ENCODE assay signal across 1 cellular context in genomic region chr16:84730406-84731106, GRCh38.
TF ChIP-seq lines count a peak whose summit lies in the region.

No MANE protein-coding gene starts in this region.

TF ChIP-seq in GM12878, 131 proteins besides CTCF, POLR2A, EP300 and RAD21 (continued from another document and continues in another):
- TF ChIP-seq, protein P1, sequence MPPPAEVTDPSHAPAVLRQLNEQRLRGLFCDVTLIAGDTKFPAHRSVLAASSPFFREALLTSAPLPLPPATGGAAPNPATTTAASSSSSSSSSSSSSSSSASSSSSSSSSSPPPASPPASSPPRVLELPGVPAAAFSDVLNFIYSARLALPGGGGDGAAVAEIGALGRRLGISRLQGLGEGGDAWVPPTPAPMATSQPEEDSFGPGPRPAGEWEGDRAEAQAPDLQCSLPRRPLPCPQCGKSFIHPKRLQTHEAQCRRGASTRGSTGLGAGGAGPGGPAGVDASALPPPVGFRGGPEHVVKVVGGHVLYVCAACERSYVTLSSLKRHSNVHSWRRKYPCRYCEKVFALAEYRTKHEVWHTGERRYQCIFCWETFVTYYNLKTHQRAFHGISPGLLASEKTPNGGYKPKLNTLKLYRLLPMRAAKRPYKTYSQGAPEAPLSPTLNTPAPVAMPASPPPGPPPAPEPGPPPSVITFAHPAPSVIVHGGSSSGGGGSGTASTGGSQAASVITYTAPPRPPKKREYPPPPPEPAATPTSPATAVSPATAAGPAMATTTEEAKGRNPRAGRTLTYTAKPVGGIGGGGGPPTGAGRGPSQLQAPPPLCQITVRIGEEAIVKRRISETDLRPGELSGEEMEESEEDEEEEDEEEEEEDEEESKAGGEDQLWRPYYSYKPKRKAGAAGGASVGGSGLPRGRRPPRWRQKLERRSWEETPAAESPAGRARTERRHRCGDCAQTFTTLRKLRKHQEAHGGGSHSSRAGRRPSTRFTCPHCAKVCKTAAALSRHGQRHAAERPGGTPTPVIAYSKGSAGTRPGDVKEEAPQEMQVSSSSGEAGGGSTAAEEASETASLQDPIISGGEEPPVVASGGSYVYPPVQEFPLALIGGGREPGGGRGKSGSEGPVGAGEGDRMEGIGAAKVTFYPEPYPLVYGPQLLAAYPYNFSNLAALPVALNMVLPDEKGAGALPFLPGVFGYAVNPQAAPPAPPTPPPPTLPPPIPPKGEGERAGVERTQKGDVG (CRISPR knock-in tag; IDR thresholded peaks at IDR 0.05) = no peak
- TF ChIP-seq, protein P2, sequence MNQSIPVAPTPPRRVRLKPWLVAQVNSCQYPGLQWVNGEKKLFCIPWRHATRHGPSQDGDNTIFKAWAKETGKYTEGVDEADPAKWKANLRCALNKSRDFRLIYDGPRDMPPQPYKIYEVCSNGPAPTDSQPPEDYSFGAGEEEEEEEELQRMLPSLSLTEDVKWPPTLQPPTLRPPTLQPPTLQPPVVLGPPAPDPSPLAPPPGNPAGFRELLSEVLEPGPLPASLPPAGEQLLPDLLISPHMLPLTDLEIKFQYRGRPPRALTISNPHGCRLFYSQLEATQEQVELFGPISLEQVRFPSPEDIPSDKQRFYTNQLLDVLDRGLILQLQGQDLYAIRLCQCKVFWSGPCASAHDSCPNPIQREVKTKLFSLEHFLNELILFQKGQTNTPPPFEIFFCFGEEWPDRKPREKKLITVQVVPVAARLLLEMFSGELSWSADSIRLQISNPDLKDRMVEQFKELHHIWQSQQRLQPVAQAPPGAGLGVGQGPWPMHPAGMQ (IDR thresholded peaks at IDR 0.05; ENCODE audit: borderline replicate concordance) = no peak
- peak; percentile 92 to 93 for TF ChIP-seq IKZF2 (IDR thresholded peaks at IDR 0.05)
- TF ChIP-seq HCFC1 (IDR thresholded peaks at IDR 0.05; ENCODE audit: low read length) = no peak
- peak; percentile 64; the same call in 1 of the 2 replicates for TF ChIP-seq PAX8 (IDR thresholded peaks at IDR 0.05)
- TF ChIP-seq POU2F2 (IDR thresholded peaks at IDR 0.05; ENCODE audit: borderline replicate concordance, low read depth, low read length) = no peak
- no peak for TF ChIP-seq CBFB (IDR thresholded peaks at IDR 0.05; ENCODE audit: low read depth)
- TF ChIP-seq RUNX3 (IDR thresholded peaks at IDR 0.05; ENCODE audit: low read length) = peak; percentile 65
- TF ChIP-seq MTA3 (IDR thresholded peaks at IDR 0.05; ENCODE audit: borderline replicate concordance, low read length) = 0 out of 2 replicates have a peak, but pooled peaks have one; percentile 39
- TF ChIP-seq ZNF622 (IDR thresholded peaks at IDR 0.05) = no peak
- no peak for TF ChIP-seq RBBP5 (conservative IDR thresholded peaks at IDR 0.05)
- peak; percentile 26; the same call in 1 of the 2 replicates for TF ChIP-seq ATF2 (IDR thresholded peaks at IDR 0.05; ENCODE audit: low read length)
- 0 out of 2 replicates have a peak, but pooled peaks have one; percentile 32 for TF ChIP-seq ATF7 (IDR thresholded peaks at IDR 0.05; ENCODE audit: low read depth)
- TF ChIP-seq ZZZ3 (IDR thresholded peaks at IDR 0.05; ENCODE audit: control insufficient read depth, insufficient read length, low read depth) = no peak
- TF ChIP-seq SIN3A (IDR thresholded peaks at IDR 0.05; ENCODE audit: low read depth, low read length) = no peak
- no peak for TF ChIP-seq HDAC6 (IDR thresholded peaks at IDR 0.05; ENCODE audit: unreplicated experiment)
- TF ChIP-seq MYC (IDR thresholded peaks at IDR 0.05; ENCODE audit: insufficient read depth, insufficient read length, insufficient replicate concordance, low read length, severe bottlenecking) = no peak
- TF ChIP-seq SMAD1 (IDR thresholded peaks at IDR 0.05; ENCODE audit: low read depth, partially characterized antibody) = no peak
- no peak for TF ChIP-seq PBX3 (IDR thresholded peaks at IDR 0.05; ENCODE audit: insufficient replicate concordance, low read depth, low read length)
- TF ChIP-seq TCF3 (IDR thresholded peaks at IDR 0.05; ENCODE audit: borderline replicate concordance, insufficient read depth, low read depth, low read length) = no peak
- TF ChIP-seq ZNF384 (IDR thresholded peaks at IDR 0.05; ENCODE audit: borderline replicate concordance, low read depth, low read length) = peak; percentile 6; the same call in 1 of the 2 replicates
- TF ChIP-seq ZNF687 (IDR thresholded peaks at IDR 0.05) = no peak
- TF ChIP-seq, protein P3, sequence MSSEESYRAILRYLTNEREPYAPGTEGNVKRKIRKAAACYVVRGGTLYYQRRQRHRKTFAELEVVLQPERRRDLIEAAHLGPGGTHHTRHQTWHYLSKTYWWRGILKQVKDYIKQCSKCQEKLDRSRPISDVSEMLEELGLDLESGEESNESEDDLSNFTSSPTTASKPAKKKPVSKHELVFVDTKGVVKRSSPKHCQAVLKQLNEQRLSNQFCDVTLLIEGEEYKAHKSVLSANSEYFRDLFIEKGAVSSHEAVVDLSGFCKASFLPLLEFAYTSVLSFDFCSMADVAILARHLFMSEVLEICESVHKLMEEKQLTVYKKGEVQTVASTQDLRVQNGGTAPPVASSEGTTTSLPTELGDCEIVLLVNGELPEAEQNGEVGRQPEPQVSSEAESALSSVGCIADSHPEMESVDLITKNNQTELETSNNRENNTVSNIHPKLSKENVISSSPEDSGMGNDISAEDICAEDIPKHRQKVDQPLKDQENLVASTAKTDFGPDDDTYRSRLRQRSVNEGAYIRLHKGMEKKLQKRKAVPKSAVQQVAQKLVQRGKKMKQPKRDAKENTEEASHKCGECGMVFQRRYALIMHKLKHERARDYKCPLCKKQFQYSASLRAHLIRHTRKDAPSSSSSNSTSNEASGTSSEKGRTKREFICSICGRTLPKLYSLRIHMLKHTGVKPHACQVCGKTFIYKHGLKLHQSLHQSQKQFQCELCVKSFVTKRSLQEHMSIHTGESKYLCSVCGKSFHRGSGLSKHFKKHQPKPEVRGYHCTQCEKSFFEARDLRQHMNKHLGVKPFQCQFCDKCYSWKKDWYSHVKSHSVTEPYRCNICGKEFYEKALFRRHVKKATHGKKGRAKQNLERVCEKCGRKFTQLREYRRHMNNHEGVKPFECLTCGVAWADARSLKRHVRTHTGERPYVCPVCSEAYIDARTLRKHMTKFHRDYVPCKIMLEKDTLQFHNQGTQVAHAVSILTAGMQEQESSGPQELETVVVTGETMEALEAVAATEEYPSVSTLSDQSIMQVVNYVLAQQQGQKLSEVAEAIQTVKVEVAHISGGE (CRISPR knock-in tag; IDR thresholded peaks at IDR 0.05) = no peak
- TF ChIP-seq ETV6 (conservative IDR thresholded peaks at IDR 0.05 in 1 of 2, IDR thresholded peaks at IDR 0.05 in 1 of 2; ENCODE audit: borderline replicate concordance in 1 of 2, low read depth in 1 of 2) = no peak
- TF ChIP-seq GABPA (IDR thresholded peaks at IDR 0.05; ENCODE audit: low read depth) = no peak
- TF ChIP-seq USF2 (IDR thresholded peaks at IDR 0.05; ENCODE audit: borderline replicate concordance, low read depth, low read length) = no peak
- TF ChIP-seq, protein P4, sequence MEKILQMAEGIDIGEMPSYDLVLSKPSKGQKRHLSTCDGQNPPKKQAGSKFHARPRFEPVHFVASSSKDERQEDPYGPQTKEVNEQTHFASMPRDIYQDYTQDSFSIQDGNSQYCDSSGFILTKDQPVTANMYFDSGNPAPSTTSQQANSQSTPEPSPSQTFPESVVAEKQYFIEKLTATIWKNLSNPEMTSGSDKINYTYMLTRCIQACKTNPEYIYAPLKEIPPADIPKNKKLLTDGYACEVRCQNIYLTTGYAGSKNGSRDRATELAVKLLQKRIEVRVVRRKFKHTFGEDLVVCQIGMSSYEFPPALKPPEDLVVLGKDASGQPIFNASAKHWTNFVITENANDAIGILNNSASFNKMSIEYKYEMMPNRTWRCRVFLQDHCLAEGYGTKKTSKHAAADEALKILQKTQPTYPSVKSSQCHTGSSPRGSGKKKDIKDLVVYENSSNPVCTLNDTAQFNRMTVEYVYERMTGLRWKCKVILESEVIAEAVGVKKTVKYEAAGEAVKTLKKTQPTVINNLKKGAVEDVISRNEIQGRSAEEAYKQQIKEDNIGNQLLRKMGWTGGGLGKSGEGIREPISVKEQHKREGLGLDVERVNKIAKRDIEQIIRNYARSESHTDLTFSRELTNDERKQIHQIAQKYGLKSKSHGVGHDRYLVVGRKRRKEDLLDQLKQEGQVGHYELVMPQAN (conservative IDR thresholded peaks at IDR 0.05) = no peak
- TF ChIP-seq ZNF592 (IDR thresholded peaks at IDR 0.05) = no peak
- TF ChIP-seq USF1 (IDR thresholded peaks at IDR 0.05; ENCODE audit: borderline replicate concordance, extremely low read length, insufficient read depth, low read depth, low read length) = no peak
- TF ChIP-seq CHD4 (IDR thresholded peaks at IDR 0.05) = no peak
- TF ChIP-seq SRF (IDR thresholded peaks at IDR 0.05; ENCODE audit: low read depth in 2 of 2, low read length in 2 of 2) = no peak
